Comparison of ENCODE assay signal across 12 cellular contexts in genomic region chr11:113387605-113388211, GRCh38. TPM values are rescaled to one million over a fixed set of nuclear protein-coding genes. Genes with fewer than 3 reads are reported as not detected.
DNase-seq lines count a peak whose midpoint lies in the region; ATAC-seq, FAIRE-seq and TF ChIP-seq lines count a peak whose summit lies in the region.
"Had no signal": no experiment of that assay in that cellular context is flagged by ENCODE, and none has a peak within 500 bp of the region (broad histone marks: within the 10 kb centered on the region; RNA-seq: fewer than 3 reads in every experiment).

A gene with protein sequence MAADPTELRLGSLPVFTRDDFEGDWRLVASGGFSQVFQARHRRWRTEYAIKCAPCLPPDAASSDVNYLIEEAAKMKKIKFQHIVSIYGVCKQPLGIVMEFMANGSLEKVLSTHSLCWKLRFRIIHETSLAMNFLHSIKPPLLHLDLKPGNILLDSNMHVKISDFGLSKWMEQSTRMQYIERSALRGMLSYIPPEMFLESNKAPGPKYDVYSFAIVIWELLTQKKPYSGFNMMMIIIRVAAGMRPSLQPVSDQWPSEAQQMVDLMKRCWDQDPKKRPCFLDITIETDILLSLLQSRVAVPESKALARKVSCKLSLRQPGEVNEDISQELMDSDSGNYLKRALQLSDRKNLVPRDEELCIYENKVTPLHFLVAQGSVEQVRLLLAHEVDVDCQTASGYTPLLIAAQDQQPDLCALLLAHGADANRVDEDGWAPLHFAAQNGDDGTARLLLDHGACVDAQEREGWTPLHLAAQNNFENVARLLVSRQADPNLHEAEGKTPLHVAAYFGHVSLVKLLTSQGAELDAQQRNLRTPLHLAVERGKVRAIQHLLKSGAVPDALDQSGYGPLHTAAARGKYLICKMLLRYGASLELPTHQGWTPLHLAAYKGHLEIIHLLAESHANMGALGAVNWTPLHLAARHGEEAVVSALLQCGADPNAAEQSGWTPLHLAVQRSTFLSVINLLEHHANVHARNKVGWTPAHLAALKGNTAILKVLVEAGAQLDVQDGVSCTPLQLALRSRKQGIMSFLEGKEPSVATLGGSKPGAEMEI (plus strand): TSS chr11:113387779. CDS start chr11:113387885, 106 bp downstream.

- H3K4me3 Mint-ChIP-seq in astrocyte (ENCODE audit: unreplicated experiment), result no peak within 1 kb of the TSS
- H3K4me3 Mint-ChIP-seq in T-helper 17 cell, result no peak within 1 kb of the TSS

- H3K9me3 Mint-ChIP-seq in astrocyte (ENCODE audit: unreplicated experiment), result no peaks in the 10 kb centered on the region
- H3K9me3 Mint-ChIP-seq: activated T-helper 2 cell treated with anti-CD3 and anti-CD28 coated beads, Interferon-gamma antibody, Interleukin-2, Interleukin-4, amounts not matched to agents 10 μg/mL and 5 μg/mL and 100 μg/mL, durations not matched to agents 14 hours and 24 hours and 36 hours had no signal

- intact Hi-C loops in HCT116 (cut with micrococcal nuclease), result no loop called here

- H3K4me1 ChIP-seq in HCT116 (ENCODE audit: control insufficient read depth in 1 of 2, insufficient read depth in 2 of 2, low read length in 2 of 2) (peaks cover 2 to 10% of the 10 kb centered on the region in 2 experiments; a peak in 1 of 4 replicates), astrocyte (ENCODE audit: insufficient read depth, low read length) (peaks cover 10% of the 10 kb centered on the region), iPS-18a (ENCODE audit: control insufficient read depth, low read depth, low read length) (peaks cover 20% of the 10 kb centered on the region)

- peaks cover 13% of the 10 kb centered on the region for H3K4me1 Mint-ChIP-seq in astrocyte (ENCODE audit: low read depth, unreplicated experiment)
- H3K4me1 Mint-ChIP-seq in T-helper 17 cell, result peaks cover 3% of the 10 kb centered on the region

- H3K9me3 ChIP-seq in HCT116 (ENCODE audit: control insufficient read depth in 1 of 2, insufficient read depth in 1 of 2, low read depth in 1 of 2, low read length in 2 of 2) (no peaks in the 10 kb centered on the region), astrocyte (ENCODE audit: insufficient read depth, low read depth, low read length) (no peaks in the 10 kb centered on the region), iPS-18a (ENCODE audit: control insufficient read depth, low read depth, low read length) (no peaks in the 10 kb centered on the region), T-helper 17 cell (ENCODE audit: control insufficient read depth, low read length, poor library complexity, severe bottlenecking) (no peaks in the 10 kb centered on the region)

- H4K20me1 ChIP-seq in HCT116 (ENCODE audit: insufficient read depth), result no peaks in the 10 kb centered on the region
- H4K20me1 ChIP-seq in astrocyte (ENCODE audit: insufficient read depth, low read length), result no peaks in the 10 kb centered on the region

- H3K9me2 ChIP-seq in HCT116 (ENCODE audit: insufficient read depth), result no peaks in the 10 kb centered on the region

- no peak for TF ChIP-seq POLR2A in HCT116 (IDR thresholded peaks at IDR 0.05; ENCODE audit: borderline replicate concordance, extremely low read depth, insufficient read depth, insufficient read length)

- H3K36me3 Mint-ChIP-seq in astrocyte (ENCODE audit: low read depth, unreplicated experiment), result no peaks in the 10 kb centered on the region
- peaks cover 2% of the 10 kb centered on the region for H3K36me3 Mint-ChIP-seq in T-helper 17 cell (ENCODE audit: low read depth)

- peaks cover 7% of the 10 kb centered on the region for H3K27me3 ChIP-seq in HCT116 (ENCODE audit: insufficient read depth, low read length)
- peaks cover 25% of the 10 kb centered on the region for H3K27me3 ChIP-seq in astrocyte (ENCODE audit: insufficient read depth, low read length)
- peaks cover 14% of the 10 kb centered on the region for H3K27me3 ChIP-seq in iPS-18a (ENCODE audit: control insufficient read depth, insufficient read depth, low read length)

- DNase-seq in HCT116 (ENCODE audit: low read depth, low spot score) (peak; percentile 31), astrocyte (ENCODE audit: low read depth) (no peak), T-helper 17 cell (no peak), cerebellum (ENCODE audit: low spot score) (no peak), NCI-H146 treated with DMSO at 0.1 percent for 48 hours (lab: John Stamatoyannopoulos, UW; ENCODE audit: unreplicated experiment) (no peak)
- DNase-seq in activated CD4-positive, alpha-beta T cell treated with anti-CD3 and anti-CD28 coated beads, Interleukin-2, amount 50 U/mL, for 48 hours, result no peak
- DNase-seq: GDM1 had no signal

- H3K79me2 ChIP-seq in HCT116 (ENCODE audit: insufficient read depth, low read length), result no peaks in the 10 kb centered on the region
- no peaks in the 10 kb centered on the region for H3K79me2 ChIP-seq in astrocyte (ENCODE audit: insufficient read depth, low read length)

- peak within 1 kb of the TSS; percentile 16 to 35 for H3K4me3 ChIP-seq in HCT116 (replicated peaks in 1 of 2; ENCODE audit: low read depth in 1 of 2, low read length in 2 of 2)
- no peak within 1 kb of the TSS for H3K4me3 ChIP-seq in astrocyte (ENCODE audit: insufficient read depth, low read depth, low read length)
- peak within 1 kb of the TSS; percentile 40 for H3K4me3 ChIP-seq in iPS-18a (ENCODE audit: low read length)
- peak within 1 kb of the TSS in 5 of 7 experiments; percentile 9 to 37 (median 16) for H3K4me3 ChIP-seq in skin epidermis

- H3K27me3 Mint-ChIP-seq in astrocyte (ENCODE audit: low read depth, unreplicated experiment), result peaks cover 7% of the 10 kb centered on the region
- H3K27me3 Mint-ChIP-seq in T-helper 17 cell, result peaks cover 5% of the 10 kb centered on the region

- H3K4me2 ChIP-seq in HCT116 (ENCODE audit: low read length), result peak within 1 kb of the TSS; percentile 70
- H3K4me2 ChIP-seq in astrocyte (ENCODE audit: low read length), result peak within 1 kb of the TSS; percentile 69

- peak; percentile 93 for ATAC-seq in HCT116
- no peak for ATAC-seq in T-helper 17 cell

- POLR2A ChIA-PET in HCT116 (lab: Charles Lee), result no interaction called here

- no peak within 1 kb of the TSS for H2AFZ ChIP-seq in HCT116 (ENCODE audit: low read depth, low read length, poor library complexity, severe bottlenecking)
- H2AFZ ChIP-seq in astrocyte (ENCODE audit: low read depth, low read length), result peak within 1 kb of the TSS; percentile 69

- H3K27ac Mint-ChIP-seq in astrocyte (ENCODE audit: unreplicated experiment), result no peak within 1 kb of the TSS
- no peak within 1 kb of the TSS for H3K27ac Mint-ChIP-seq in T-helper 17 cell
- H3K27ac Mint-ChIP-seq: activated T-helper 2 cell treated with anti-CD3 and anti-CD28 coated beads, Interferon-gamma antibody, Interleukin-2, Interleukin-4, amounts not matched to agents 10 μg/mL and 5 μg/mL and 100 μg/mL, durations not matched to agents 14 hours and 24 hours and 36 hours had no signal

- FAIRE-seq in astrocyte (lab: Jason Lieb, UNC), result no peak
- FAIRE-seq: endometrium had no signal

- H3K9ac ChIP-seq in HCT116 (ENCODE audit: low read length), result no peak within 1 kb of the TSS
- H3K9ac ChIP-seq in astrocyte (ENCODE audit: low read length), result no peak within 1 kb of the TSS
- peak within 1 kb of the TSS; percentile 19 for H3K9ac ChIP-seq in iPS-18a (ENCODE audit: low read length)

- H3K36me3 ChIP-seq in HCT116 (ENCODE audit: control insufficient read depth in 1 of 2, insufficient read depth in 2 of 2, low read length in 2 of 2), result no peaks in the 10 kb centered on the region
- H3K36me3 ChIP-seq in astrocyte (ENCODE audit: insufficient read depth, low read length), result no peaks in the 10 kb centered on the region
- no peaks in the 10 kb centered on the region for H3K36me3 ChIP-seq in iPS-18a (ENCODE audit: control insufficient read depth, low read depth, low read length)

- CTCF ChIA-PET in HCT116 (lab: Charles Lee), result no interaction called here

- RAD21 ChIA-PET in HCT116 (lab: Charles Lee; ENCODE audit: low non-redundant PET in 1 of 2, low total read pairs in 2 of 2, uncharacterized antibody in 2 of 2, unreplicated experiment in 2 of 2), result no interaction called here

- peak; percentile 63 to 86 (median 71) for TF ChIP-seq CTCF in HCT116 (IDR thresholded peaks at IDR 0.05 in 2 of 3, conservative IDR thresholded peaks at IDR 0.05 in 1 of 3; ENCODE audit: borderline replicate concordance in 1 of 3, insufficient read depth in 1 of 3, low read depth in 2 of 3, low read length in 2 of 3)
- TF ChIP-seq CTCF in astrocyte (IDR thresholded peaks at IDR 0.05; ENCODE audit: insufficient read depth, low read depth, low read length), result peak; percentile 5

- peak; percentile 50 for TF ChIP-seq RAD21 in HCT116 (IDR thresholded peaks at IDR 0.05; ENCODE audit: low read depth)

- no peak within 1 kb of the TSS for H3K27ac ChIP-seq in HCT116 (ENCODE audit: low read depth, low read length)
- H3K27ac ChIP-seq in astrocyte (ENCODE audit: low read depth, low read length), result no peak within 1 kb of the TSS
- H3K27ac ChIP-seq in iPS-18a (ENCODE audit: low read length), result no peak within 1 kb of the TSS
- H3K27ac ChIP-seq in skin epidermis, result peak within 1 kb of the TSS in 13 of 21 experiments; percentile 12 to 70 (median 49)

- BruUV-seq in HCT116 (replicated peaks; lab: Mats Ljungman, UMichigan), result no TSS peak

TF ChIP-seq in HCT116, 20 proteins besides CTCF, POLR2A, EP300 and RAD21:
- no peak for TF ChIP-seq ZNF274 (IDR thresholded peaks at IDR 0.05; ENCODE audit: low read depth, low read length)
- no peak for TF ChIP-seq ZFX (IDR thresholded peaks at IDR 0.05)
- TF ChIP-seq JUND (IDR thresholded peaks at IDR 0.05), result no peak
- no peak for TF ChIP-seq FOSL1 (IDR thresholded peaks at IDR 0.05; ENCODE audit: low read depth)
- TF ChIP-seq, protein P1, sequence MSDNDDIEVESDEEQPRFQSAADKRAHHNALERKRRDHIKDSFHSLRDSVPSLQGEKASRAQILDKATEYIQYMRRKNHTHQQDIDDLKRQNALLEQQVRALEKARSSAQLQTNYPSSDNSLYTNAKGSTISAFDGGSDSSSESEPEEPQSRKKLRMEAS (IDR thresholded peaks at IDR 0.05), result peak; percentile 78
- TF ChIP-seq SP1 (IDR thresholded peaks at IDR 0.05; ENCODE audit: low read depth), result no peak
- no peak for TF ChIP-seq SIN3A (IDR thresholded peaks at IDR 0.05; ENCODE audit: low read depth)
- no peak for TF ChIP-seq ELF1 (IDR thresholded peaks at IDR 0.05; ENCODE audit: borderline replicate concordance, low read depth)
- TF ChIP-seq CEBPB (IDR thresholded peaks at IDR 0.05; ENCODE audit: low read depth), result no peak
- TF ChIP-seq YY1 (IDR thresholded peaks at IDR 0.05; ENCODE audit: extremely low read depth, insufficient replicate concordance, low read depth, low read length), result no peak
- peak; percentile 44; the same call in 1 of the 2 replicates for TF ChIP-seq CBX3 (IDR thresholded peaks at IDR 0.05; ENCODE audit: low read depth)
- no peak for TF ChIP-seq EGR1 (IDR thresholded peaks at IDR 0.05; ENCODE audit: low read depth)

RNA-seq across cellular contexts. Expression of the gene that starts here (rescaled TPM):
- total RNA-seq in HCT116 (2021; ENCODE audit: unreplicated experiment) (0.22 TPM), astrocyte (0.19 TPM in 1 of 2 replicates, not detected in the other), T-helper 17 cell (1 to 10 TPM; 2.0 to 2.4 TPM), cerebellum (not detected)
- 0.20 and 0.40 TPM in 2 replicates for polyA plus RNA-seq in HCT116 (2012)
- total RNA-seq: M059J had no signal

Comparison
In these comparisons a context has a peak if more than half of its experiments do, and no peak if none do; other contexts are left out.
1. Peak in DNase-seq, ATAC-seq, H3K4me3 ChIP-seq and H3K4me2 ChIP-seq in HCT116; RNA of the gene not detected or under 1 TPM.
2. H3K27ac ChIP-seq: peak in skin epidermis (13 of 21); none in HCT116 (single experiment), astrocyte (single experiment) and iPS-18a (single experiment).